In genomic region chr6:75171151-75171550, GRCh38 we compare ENCODE assay signal across 17 cellular contexts.
"Had no signal": no experiment of that assay in that cellular context is flagged by ENCODE, and none has a peak within 500 bp of the region (broad histone marks: within the 10 kb centered on the region; RNA-seq: fewer than 3 reads in every experiment).

No MANE protein-coding gene starts in this region.

- H3K4me3 ChIP-seq: neural progenitor cell, SK-N-MC had no signal

- H2AFZ ChIP-seq: neural progenitor cell had no signal

- H3K9me3 Mint-ChIP-seq: activated naive CD8-positive, alpha-beta T cell treated with anti-CD3 and anti-CD28 coated beads, Interleukin-2, amount 50 U/mL, for 24 hours; activated T-helper 1 cell treated with anti-CD3 and anti-CD28 coated beads, Interleukin-12 subunit alpha, Interleukin-12 subunit beta, Interleukin-2, Interleukin-4 antibody, amounts not matched to agents 30 ng/mL and 10 ng/mL and 1 ng/mL, durations not matched to agents 14 hours and 24 hours and 36 hours; memory B cell; neural progenitor cell had no signal

- H3K4me3 Mint-ChIP-seq: activated CD4-positive, alpha-beta T cell treated with anti-CD3 and anti-CD28 coated beads for 36 hours; activated CD8-positive, alpha-beta T cell treated with anti-CD3 and anti-CD28 coated beads, Interleukin-2, amount 10 ng/mL, durations not matched to agents 7 days and 5 days; activated naive CD8-positive, alpha-beta T cell treated with anti-CD3 and anti-CD28 coated beads, Interleukin-2, amount 50 U/mL, for 24 hours; activated T-helper 1 cell treated with anti-CD3 and anti-CD28 coated beads, Interleukin-12 subunit alpha, Interleukin-12 subunit beta, Interleukin-2, Interleukin-4 antibody, amounts not matched to agents 30 ng/mL and 10 ng/mL and 1 ng/mL, durations not matched to agents 14 hours and 24 hours and 36 hours; memory B cell; neural progenitor cell had no signal

- ATAC-seq: activated CD4-positive, alpha-beta T cell treated with anti-CD3 and anti-CD28 coated beads for 36 hours; activated CD8-positive, alpha-beta T cell treated with anti-CD3 and anti-CD28 coated beads, Interleukin-2, amount 10 ng/mL, durations not matched to agents 7 days and 5 days; activated naive CD8-positive, alpha-beta T cell treated with anti-CD3 and anti-CD28 coated beads, Interleukin-2, amount 50 U/mL, for 24 hours; esophagus mucosa; left lobe of liver; right cardiac atrium had no signal

- H3K36me3 ChIP-seq: neural progenitor cell, WERI-Rb-1 had no signal

- H3K4me2 ChIP-seq: neural progenitor cell had no signal

- H3K4me1 Mint-ChIP-seq: activated CD4-positive, alpha-beta T cell treated with anti-CD3 and anti-CD28 coated beads for 36 hours; activated naive CD8-positive, alpha-beta T cell treated with anti-CD3 and anti-CD28 coated beads, Interleukin-2, amount 50 U/mL, for 24 hours; memory B cell had no signal

- H3K27ac Mint-ChIP-seq: activated CD4-positive, alpha-beta T cell treated with anti-CD3 and anti-CD28 coated beads for 36 hours; activated CD8-positive, alpha-beta T cell treated with anti-CD3 and anti-CD28 coated beads, Interleukin-2, amount 10 ng/mL, durations not matched to agents 7 days and 5 days; activated naive CD8-positive, alpha-beta T cell treated with anti-CD3 and anti-CD28 coated beads, Interleukin-2, amount 50 U/mL, for 24 hours; activated T-helper 1 cell treated with anti-CD3 and anti-CD28 coated beads, Interleukin-12 subunit alpha, Interleukin-12 subunit beta, Interleukin-2, Interleukin-4 antibody, amounts not matched to agents 30 ng/mL and 10 ng/mL and 1 ng/mL, durations not matched to agents 14 hours and 24 hours and 36 hours; memory B cell; neural progenitor cell had no signal

- DNase-seq: activated CD4-positive, alpha-beta T cell treated with anti-CD3 and anti-CD28 coated beads for 36 hours; activated CD8-positive, alpha-beta memory T cell treated with anti-CD3 and anti-CD28 coated beads, Interleukin-2, amount 50 U/mL, for 48 hours; activated CD8-positive, alpha-beta T cell treated with anti-CD3 and anti-CD28 coated beads, Interleukin-2, amount 10 ng/mL, durations not matched to agents 7 days and 5 days; activated naive CD4-positive, alpha-beta T cell; activated naive CD8-positive, alpha-beta T cell treated with anti-CD3 and anti-CD28 coated beads, Interleukin-2, amount 50 U/mL, for 24 hours; cortex of kidney; foreskin fibroblast; right cardiac atrium; stimulated activated naive CD4-positive, alpha-beta T cell; T-helper 1 cell; WERI-Rb-1 had no signal

- H3K36me3 Mint-ChIP-seq: memory B cell, neural progenitor cell had no signal

- H3K4me1 ChIP-seq: neural progenitor cell had no signal

- H3K27ac ChIP-seq: neural progenitor cell, SK-N-MC, WERI-Rb-1 had no signal

- H3K9ac ChIP-seq: neural progenitor cell had no signal

- H3K27me3 ChIP-seq: neural progenitor cell had no signal
